ENCODE assay signal across 8 cellular contexts in genomic region chr9:91036826-91037510, GRCh38.
DNase-seq lines count a peak whose midpoint lies in the region; ATAC-seq and TF ChIP-seq lines count a peak whose summit lies in the region.

No MANE protein-coding gene starts in this region.

- H2AFZ ChIP-seq in ACC112 (ENCODE audit: low read length, unreplicated experiment): peak overlapping the region; percentile 99

- H3K4me1 ChIP-seq in ACC112 (ENCODE audit: control insufficient read depth, insufficient read depth, low read length, unreplicated experiment): peaks cover 22% of the 10 kb centered on the region
- peaks cover 11 to 22% of the 10 kb centered on the region in 2 donors for H3K4me1 ChIP-seq in left lung

- no peaks in the 10 kb centered on the region for H3K9me3 ChIP-seq in left lung

- H3K36me3 ChIP-seq in ACC112 (ENCODE audit: insufficient read depth, low read length) (no peaks in the 10 kb centered on the region), left lung (no peaks in the 10 kb centered on the region)

- H3K27me3 ChIP-seq in ACC112 (ENCODE audit: insufficient read depth, low read length) (no peaks in the 10 kb centered on the region), left lung (no peaks in the 10 kb centered on the region)

- H3K4me1 Mint-ChIP-seq in activated CD4-positive, alpha-beta T cell treated with anti-CD3 and anti-CD28 coated beads for 36 hours: peaks cover 52% of the 10 kb centered on the region

- CTCF ChIA-PET in activated CD4-positive, alpha-beta T cell treated with anti-CD3 and anti-CD28 coated beads for 36 hours (lab: Charles Lee): interaction anchor here (0.6 to 1.4 kb wide), 15 partner anchors 13 to 397 kb away, joined by 3 to 5 read pairs (median 3); no protein-coding TSS in a partner anchor

- ATAC-seq in GM21737 (IDR thresholded peaks at IDR 0.05; ENCODE audit: unreplicated experiment): peak; percentile 66
- peak; percentile 89 for ATAC-seq in activated CD4-positive, alpha-beta T cell treated with anti-CD3 and anti-CD28 coated beads for 36 hours
- peak; percentile 98 for ATAC-seq in left lung
- ATAC-seq in HG03469 (IDR thresholded peaks at IDR 0.05; ENCODE audit: unreplicated experiment): no peak

- peak overlapping the region; percentile 19 for H3K4me3 Mint-ChIP-seq in activated CD4-positive, alpha-beta T cell treated with anti-CD3 and anti-CD28 coated beads for 36 hours

- POLR2A ChIA-PET in activated CD4-positive, alpha-beta T cell treated with anti-CD3 and anti-CD28 coated beads for 36 hours (lab: Charles Lee): interaction anchor here (0.5 to 1.2 kb wide), 6 partner anchors 13 to 322 kb away, joined by 3 to 5 read pairs (median 4); no protein-coding TSS in a partner anchor

- peak; percentile 56 for DNase-seq in NCI-H2196 treated with DMSO at 0.1 percent for 48 hours (lab: John Stamatoyannopoulos, UW; ENCODE audit: unreplicated experiment)
- peak; percentile 87 for DNase-seq in activated CD4-positive, alpha-beta T cell treated with anti-CD3 and anti-CD28 coated beads for 36 hours
- peak; percentile 96 for DNase-seq in choroid plexus epithelial cell (ENCODE audit: low read depth)
- DNase-seq in left lung: peak; percentile 85 to 88
- peak; percentile 82 for DNase-seq in stimulated activated CD4-positive, alpha-beta T cell treated with anti-CD3 and anti-CD28 coated beads, Interleukin-1b, Interleukin-23, amount 100 ng/mL, for 48 hours

- H3K27ac Mint-ChIP-seq in activated CD4-positive, alpha-beta T cell treated with anti-CD3 and anti-CD28 coated beads for 36 hours: peak overlapping the region; percentile 86

- H3K27ac ChIP-seq in ACC112 (ENCODE audit: low read depth, low read length) (peak overlapping the region; percentile 97), left lung (peak overlapping the region; percentile 65 to 71)

- no peaks in the 10 kb centered on the region for H3K79me2 ChIP-seq in ACC112 (ENCODE audit: control insufficient read depth, insufficient read depth, low read length, unreplicated experiment)

- peaks cover 4% of the 10 kb centered on the region for H3K36me3 Mint-ChIP-seq in activated CD4-positive, alpha-beta T cell treated with anti-CD3 and anti-CD28 coated beads for 36 hours (ENCODE audit: low read depth)

- intact Hi-C loops in activated CD4-positive, alpha-beta T cell treated with anti-CD3 and anti-CD28 coated beads for 36 hours (cut with DNase I, micrococcal nuclease): loop anchor here (1.0 to 10.0 kb wide), 8 partner anchors 120 to 688 kb away; no protein-coding TSS in a partner anchor
- intact Hi-C loops in left lung (cut with DNase I): no loop called here

- 0 out of 2 replicates have a peak overlapping the region, but pooled peaks have one; percentile 30 for H3K4me3 ChIP-seq in ACC112 (ENCODE audit: low read depth, low read length)
- H3K4me3 ChIP-seq in choroid plexus epithelial cell (ENCODE audit: low read depth, low read length): peak overlapping the region; percentile 22
- no peak overlapping the region for H3K4me3 ChIP-seq in left lung

- H3K27me3 Mint-ChIP-seq in activated CD4-positive, alpha-beta T cell treated with anti-CD3 and anti-CD28 coated beads for 36 hours: peaks cover 9% of the 10 kb centered on the region

- peak; percentile 84 for TF ChIP-seq CTCF in choroid plexus epithelial cell (conservative IDR thresholded peaks at IDR 0.05; ENCODE audit: low read depth, low read length)
- TF ChIP-seq CTCF in left lung (IDR thresholded peaks at IDR 0.05): peak; percentile 41 to 76

- no peaks in the 10 kb centered on the region for H3K9me3 Mint-ChIP-seq in activated CD4-positive, alpha-beta T cell treated with anti-CD3 and anti-CD28 coated beads for 36 hours (ENCODE audit: low read depth)

Comparison
In these comparisons a context has a peak if more than half of its experiments do, and no peak if none do; other contexts are left out.
1. H3K4me3 ChIP-seq: peak in ACC112 (single experiment) and choroid plexus epithelial cell (single experiment); none in left lung (0 of 2).
2. intact Hi-C loops: an anchor here in activated CD4-positive, alpha-beta T cell treated with anti-CD3 and anti-CD28 coated beads for 36 hours (1.0 to 10.0 kb wide); none called in left lung.
3. Peak in every context shown above with its lines, with median percentiles within 50 percentile points of each other: DNase-seq.